ENCODE assay signal across 31 cellular contexts in the genomic region with DNA sequence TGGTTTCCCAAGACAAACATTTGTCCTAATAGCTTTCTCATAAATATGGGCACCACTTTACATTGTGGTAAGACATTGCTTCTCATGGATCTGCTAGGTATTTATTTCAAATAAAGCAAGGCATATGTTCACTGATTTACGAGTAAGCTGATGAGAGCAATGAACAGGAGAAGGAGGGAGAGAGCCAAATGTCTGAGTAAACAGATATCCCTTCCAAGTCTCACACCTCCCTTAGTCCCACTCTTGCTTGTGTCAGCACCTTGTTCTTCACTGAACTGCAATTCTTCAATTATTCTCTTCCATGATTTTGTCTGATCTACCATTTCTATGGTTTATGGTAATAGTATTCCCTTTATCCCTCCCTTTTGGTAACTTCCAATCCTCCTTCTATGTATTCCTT. TPM values are rescaled to one million over a fixed set of nuclear protein-coding genes. Genes with fewer than 3 reads are reported as not detected.
"Had no signal": no experiment of that assay in that cellular context is flagged by ENCODE, and none has a peak within 500 bp of the region (broad histone marks: within the 10 kb centered on the region; RNA-seq: fewer than 3 reads in every experiment).

No MANE protein-coding gene starts in this region.

- H3K27ac ChIP-seq: colonic mucosa, esophagus muscularis mucosa, foreskin keratinocyte, gastroesophageal sphincter, heart right ventricle, ovary, psoas muscle, right lobe of liver, stomach, thyroid gland had no signal

- H3K36me3 ChIP-seq: colonic mucosa, esophagus muscularis mucosa, ovary, right lobe of liver, thyroid gland had no signal

- H3K4me1 ChIP-seq: colonic mucosa, esophagus muscularis mucosa, foreskin keratinocyte, psoas muscle, right lobe of liver, stomach had no signal

- H3K27me3 Mint-ChIP-seq: dendritic cell treated with granulocyte-macrophage colony-stimulating factor and Interleukin-4, amounts not matched to agents 40 ng/mL and 50 ng/mL, for 4 days had no signal

- H3K4me3 ChIP-seq: colonic mucosa, esophagus muscularis mucosa, gastroesophageal sphincter, heart right ventricle, ovary, psoas muscle, right lobe of liver, stomach, thyroid gland had no signal

- H3K9me3 ChIP-seq: colonic mucosa, esophagus muscularis mucosa, gastroesophageal sphincter, ovary, psoas muscle, right lobe of liver, stomach, thyroid gland had no signal

- DNase-seq: colonic mucosa; effector CD8-positive, alpha-beta T cell; endodermal cell; foreskin keratinocyte; heart right ventricle; hippocampal formation; kidney glomerular epithelial cell; mammary epithelial cell; mesendoderm; midbrain; naive thymus-derived CD4-positive, alpha-beta T cell; nephron progenitor cell; nucleus accumbens; ovary; psoas muscle; right lobe of liver; small intestine; stimulated activated CD4-positive, alpha-beta T cell treated with anti-CD3 and anti-CD28 coated beads, Interleukin-15, amount 100 ng/mL, for 24 hours; stimulated activated CD4-positive, alpha-beta T cell treated with anti-CD3 and anti-CD28 coated beads, Interleukin-2, amount 100 ng/mL, for 48 hours; stimulated activated naive CD4-positive, alpha-beta T cell treated with Interleukin-2 at 50 U/mL for 16 hours; stomach; thyroid gland; trophoblast cell had no signal

- FAIRE-seq: endothelial cell of umbilical vein, islet of Langerhans, small intestine had no signal

- ATAC-seq: foreskin keratinocyte; gastroesophageal sphincter; left lobe of liver; naive thymus-derived CD4-positive, alpha-beta T cell; psoas muscle; right lobe of liver had no signal

- H3K27me3 ChIP-seq: colonic mucosa, esophagus muscularis mucosa, foreskin keratinocyte, gastroesophageal sphincter, heart right ventricle, ovary, right lobe of liver, stomach, thyroid gland had no signal

- H3K4me3 Mint-ChIP-seq: dendritic cell treated with granulocyte-macrophage colony-stimulating factor and Interleukin-4, amounts not matched to agents 40 ng/mL and 50 ng/mL, for 4 days; endodermal cell; nephron progenitor cell had no signal

- H3K27ac Mint-ChIP-seq: dendritic cell treated with granulocyte-macrophage colony-stimulating factor and Interleukin-4, amounts not matched to agents 40 ng/mL and 50 ng/mL, for 4 days; endodermal cell had no signal

RNA-seq across cellular contexts. Expression of gene C1QTNF7, which starts 15.9 kb away (rescaled TPM):
- total RNA-seq: endodermal cell, endothelial cell of umbilical vein, epithelial cell of proximal tubule, foreskin keratinocyte, mammary epithelial cell, renal cortical epithelial cell had no signal
- polyA plus RNA-seq: endothelial cell of umbilical vein; foreskin keratinocyte; mammary epithelial cell; naive thymus-derived CD4-positive, alpha-beta T cell had no signal

RNA-seq across cellular contexts. Expression of gene CC2D2A, which starts 25.9 kb away (rescaled TPM):
- polyA plus RNA-seq: naive thymus-derived CD4-positive, alpha-beta T cell had no signal
